1 cellular context compared by ENCODE assay signal in genomic region chr1:231733672-231734071, GRCh38.
TF ChIP-seq lines count a peak whose summit lies in the region.

No MANE protein-coding gene starts in this region.

TF ChIP-seq in HEK293, 187 proteins besides CTCF, POLR2A, EP300 and RAD21 (continued from another document):
- TF ChIP-seq ZNF513 (tag by site-specific recombination; IDR thresholded peaks at IDR 0.05) (no peak), ZNF585B (tag by site-specific recombination; IDR thresholded peaks at IDR 0.05) (no peak), ZBTB10 (tag by site-specific recombination; IDR thresholded peaks at IDR 0.05) (no peak), ZNF37A (tag by site-specific recombination; IDR thresholded peaks at IDR 0.05) (no peak), SP3 (tag by site-specific recombination; IDR thresholded peaks at IDR 0.05) (no peak), ZNF175 (tag by site-specific recombination; IDR thresholded peaks at IDR 0.05) (no peak), ZNF138 (tag by site-specific recombination; IDR thresholded peaks at IDR 0.05; ENCODE audit: borderline replicate concordance) (no peak), ZNF626 (tag by site-specific recombination; IDR thresholded peaks at IDR 0.05) (no peak)
